In the genomic region with DNA sequence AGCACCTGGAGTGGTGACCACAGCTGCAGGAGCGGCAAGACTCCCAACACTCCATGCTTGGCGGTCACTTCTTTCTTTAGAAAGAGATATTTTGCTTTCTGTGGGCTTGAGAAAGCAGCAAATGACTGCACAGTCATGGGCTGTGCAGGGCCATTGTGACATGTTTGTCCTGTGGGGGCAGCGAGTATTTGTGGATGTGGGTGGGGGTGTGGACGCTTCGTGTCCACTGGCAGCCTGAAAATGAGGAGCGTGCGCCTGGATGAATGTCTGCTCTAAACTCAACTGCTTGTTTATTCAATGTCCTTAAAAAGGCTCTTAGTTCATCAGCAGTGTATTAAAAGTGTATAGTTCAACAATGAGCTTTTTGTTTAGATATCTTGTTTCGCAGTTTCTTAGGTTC, we compare ENCODE assay signal across 20 cellular contexts.
DNase-seq lines count a peak whose midpoint lies in the region; ATAC-seq, FAIRE-seq and TF ChIP-seq lines count a peak whose summit lies in the region.
"Had no signal": no experiment of that assay in that cellular context is flagged by ENCODE, and none has a peak within 500 bp of the region (broad histone marks: within the 10 kb centered on the region; RNA-seq: fewer than 3 reads in every experiment).

No MANE protein-coding gene starts in this region.

- H3K27ac ChIP-seq in H9 (ENCODE audit: insufficient read length, low read depth, low read length), result no peak overlapping the region
- no peak overlapping the region for H3K27ac ChIP-seq in H1 (ENCODE audit: low read depth, low read length)
- peak overlapping the region; percentile 41 for H3K27ac ChIP-seq in lower lobe of right lung
- H3K27ac ChIP-seq in thoracic aorta, result peak overlapping the region; percentile 6 to 53
- H3K27ac ChIP-seq: suprapubic skin had no signal

- H3K4me1 ChIP-seq in H9 (ENCODE audit: insufficient read depth, low read length) (peaks cover 3% of the 10 kb centered on the region; the same call in 1 of the 2 replicates), H1 (replicated peaks in 1 of 4; ENCODE audit: control insufficient read depth in 3 of 4, insufficient read depth in 4 of 4, low read length in 3 of 4) (peaks cover 4 to 11% (median 7%) of the 10 kb centered on the region in 4 experiments), lower lobe of right lung (peaks cover 28% of the 10 kb centered on the region), thoracic aorta (ENCODE audit: control insufficient read depth in 1 of 2, low read depth in 2 of 2) (peaks cover 0 to 27% of the 10 kb centered on the region in 2 donors)

- TF ChIP-seq EP300 in H1 (IDR thresholded peaks at IDR 0.05; ENCODE audit: borderline replicate concordance in 1 of 2, low read depth in 2 of 2, low read length in 2 of 2), result no peak

- H3K27ac Mint-ChIP-seq in H9, result peak overlapping the region in 2 of 3 experiments; percentile 93 to 97; a peak in 5 of 7 replicates
- H3K27ac Mint-ChIP-seq in activated CD4-positive, alpha-beta T cell treated with anti-CD3 and anti-CD28 coated beads, Interleukin-2, amount 10 ng/mL, durations not matched to agents 24 days and 14 days, result no peak overlapping the region
- H3K27ac Mint-ChIP-seq: activated CD8-positive, alpha-beta T cell treated with anti-CD3 and anti-CD28 coated beads for 36 hours; activated naive CD8-positive, alpha-beta T cell treated with anti-CD3 and anti-CD28 coated beads, Interleukin-2, amount 10 ng/mL, durations not matched to agents 7 days and 5 days had no signal

- H3K23ac ChIP-seq in H9 (ENCODE audit: insufficient read length, low read depth, low read length) (no peak overlapping the region), H1 (ENCODE audit: insufficient read length) (no peak overlapping the region)

- peak; percentile 29 to 65 for ATAC-seq in lower lobe of right lung
- no peak for ATAC-seq in thoracic aorta (ENCODE audit: insufficient number of reproducible peaks, low FRiP score, low read depth)
- ATAC-seq in omental fat pad (ENCODE audit: low FRiP score), result no peak
- ATAC-seq: activated CD8-positive, alpha-beta T cell treated with anti-CD3 and anti-CD28 coated beads for 36 hours had no signal

- H3K4me3 ChIP-seq in H1 (ENCODE audit: extremely low read depth in 1 of 4, insufficient read depth in 2 of 4, low read depth in 3 of 4, low read length in 4 of 4) (no peak overlapping the region), lower lobe of right lung (no peak overlapping the region), thoracic aorta (peak overlapping the region; percentile 57)
- H3K4me3 ChIP-seq: suprapubic skin had no signal

- no peak overlapping the region for H4K91ac ChIP-seq in H9 (ENCODE audit: insufficient read length, low read depth, low read length)
- no peak overlapping the region for H4K91ac ChIP-seq in H1 (replicated peaks; ENCODE audit: insufficient read length, low read length)

- no CpG with 5 or more reads among the region's 8 CpGs for WGBS in H9 (ENCODE audit: extremely low coverage, insufficient read length, low lambda C conversion rate)
- WGBS in H1 (ENCODE audit: extremely low coverage in 1 of 2, insufficient coverage in 1 of 2, insufficient read length in 1 of 2, insufficient replicate concordance in 2 of 2, low coverage in 1 of 2, low lambda C conversion rate in 2 of 2, missing lambda C conversion rate in 1 of 2), 2 experiments, result 80% methylated on average over 8 of the region's 8 CpGs; no CpG with 5 or more reads in 1 of the 2 experiments

- H2BK15ac ChIP-seq in H9 (ENCODE audit: low read depth, low read length), result no peak overlapping the region
- H2BK15ac ChIP-seq in H1 (ENCODE audit: low read length), result 0 out of 2 replicates have a peak overlapping the region, but pooled peaks have one; percentile 88

- no peaks in the 10 kb centered on the region for H4K20me1 ChIP-seq in H9 (ENCODE audit: control insufficient read depth, insufficient read depth, insufficient read length)
- H4K20me1 ChIP-seq in H1 (replicated peaks in 1 of 2; ENCODE audit: control insufficient read depth in 1 of 2, insufficient read depth in 2 of 2, low read length in 2 of 2), result no peaks in the 10 kb centered on the region

- TF ChIP-seq CTCF in H9 (conservative IDR thresholded peaks at IDR 0.05), result no peak
- no peak for TF ChIP-seq CTCF in H1 (IDR thresholded peaks at IDR 0.05; ENCODE audit: control extremely low read depth in 1 of 3, insufficient read depth in 1 of 3, low read depth in 1 of 3, low read length in 3 of 3)
- no peak for TF ChIP-seq CTCF in lower lobe of right lung (IDR thresholded peaks at IDR 0.05)
- no peak for TF ChIP-seq CTCF in thoracic aorta (IDR thresholded peaks at IDR 0.05)
- TF ChIP-seq CTCF in omental fat pad (IDR thresholded peaks at IDR 0.05), result no peak

- POLR2A ChIA-PET in H1 (lab: Charles Lee; ENCODE audit: partially characterized antibody), result interaction anchor here (0.9 to 6.2 kb wide), 9 partner anchors 9 to 362 kb away, joined by 3 to 43 read pairs (median 7); no protein-coding TSS in a partner anchor

- H3K9me3 ChIP-seq in H9 (ENCODE audit: control insufficient read depth, low read depth, low read length) (no peaks in the 10 kb centered on the region), H1 (ENCODE audit: insufficient read depth in 2 of 2, low read depth in 1 of 2, low read length in 1 of 2) (0 out of 4 replicates have a peak, but pooled peaks cover 0 to 3% of the 10 kb centered on the region in 2 experiments), lower lobe of right lung (no peaks in the 10 kb centered on the region), thoracic aorta (no peaks in the 10 kb centered on the region)
- H3K9me3 ChIP-seq: suprapubic skin had no signal

- TF ChIP-seq POLR2A in H1 (IDR thresholded peaks at IDR 0.05; ENCODE audit: control extremely low read depth in 1 of 2, low read depth in 2 of 2, low read length in 2 of 2), result no peak

- no peak overlapping the region for H2BK5ac ChIP-seq in H9 (ENCODE audit: insufficient read length, low read length)
- peak overlapping the region; percentile 83; the same call in 1 of the 2 replicates for H2BK5ac ChIP-seq in H1 (ENCODE audit: low read depth, low read length)

- no peak overlapping the region for H3K4me2 ChIP-seq in H9 (ENCODE audit: insufficient read depth, insufficient read length, low read length)
- H3K4me2 ChIP-seq in H1 (ENCODE audit: insufficient read depth in 1 of 2, low read depth in 2 of 2, low read length in 2 of 2), result peak overlapping the region in 1 of 2 experiments; percentile 17; a peak in 1 of 4 replicates

- TF ChIP-seq RAD21 in H1 (IDR thresholded peaks at IDR 0.05 in 1 of 2, conservative IDR thresholded peaks at IDR 0.05 in 1 of 2; ENCODE audit: low read depth in 2 of 2, low read length in 2 of 2), result no peak

- H3K56ac ChIP-seq in H9 (ENCODE audit: insufficient read length, low read depth, low read length), result no peak overlapping the region
- H3K56ac ChIP-seq in H1 (replicated peaks; ENCODE audit: insufficient read length, low read depth, low read length), result no peak overlapping the region

- H2BK20ac ChIP-seq in H9 (ENCODE audit: low read depth, low read length, poor library complexity, severe bottlenecking) (no peak overlapping the region), H1 (ENCODE audit: low read length) (peak overlapping the region; percentile 90; the same call in 1 of the 2 replicates)

- H2AFZ ChIP-seq in H9 (ENCODE audit: low read length) (no peak overlapping the region), H1 (ENCODE audit: low read length) (no peak overlapping the region)

- H2BK120ac ChIP-seq in H9 (ENCODE audit: low read depth, low read length, poor library complexity, severe bottlenecking) (no peak overlapping the region), H1 (replicated peaks; ENCODE audit: low read depth, low read length) (no peak overlapping the region)

- H3K23me2 ChIP-seq in H9 (ENCODE audit: insufficient read length, low read depth, low read length, poor library complexity, severe bottlenecking) (no peaks in the 10 kb centered on the region), H1 (ENCODE audit: low read depth, low read length) (no peaks in the 10 kb centered on the region)

- intact Hi-C loops in lower lobe of right lung (cut with DNase I) (no loop called here), posterior vena cava (cut with DNase I) (no loop called here)
- intact Hi-C loops in activated CD4-positive, alpha-beta T cell treated with anti-CD3 and anti-CD28 coated beads, Interleukin-2, amount 10 ng/mL, durations not matched to agents 24 days and 14 days (cut with micrococcal nuclease), result no loop called here

- H3K36me3 ChIP-seq in H1 (ENCODE audit: control insufficient read depth in 2 of 4, insufficient read depth in 4 of 4, low read length in 3 of 4) (no peaks in the 10 kb centered on the region), lower lobe of right lung (no peaks in the 10 kb centered on the region), thoracic aorta (no peaks in the 10 kb centered on the region)
- H3K36me3 ChIP-seq: suprapubic skin had no signal

- FAIRE-seq in H1 (lab: Jason Lieb, UNC), result no peak
- FAIRE-seq: GM12892, small intestine had no signal

- H3K79me2 ChIP-seq in H9 (ENCODE audit: insufficient read depth, low read length) (no peaks in the 10 kb centered on the region), H1 (ENCODE audit: control insufficient read depth in 1 of 2, insufficient read depth in 2 of 2, low read length in 2 of 2) (no peaks in the 10 kb centered on the region)

- CTCF ChIA-PET in H1 (lab: Charles Lee; ENCODE audit: partially characterized antibody), result interaction anchor here (1.3 to 18.1 kb wide), 4 partner anchors 15 to 281 kb away, joined by 4 to 163 read pairs (median 7); no protein-coding TSS in a partner anchor

- H3T11ph ChIP-seq in H9 (ENCODE audit: low read length), result no peak overlapping the region

- H4K5ac ChIP-seq in H9 (ENCODE audit: insufficient read length, low read depth, low read length) (no peak overlapping the region), H1 (ENCODE audit: insufficient read length, low read depth, low read length) (peak overlapping the region; percentile 26)

- DNase-seq in H9 (no peak), H1 (ENCODE audit: low read depth in 1 of 2, low spot score in 2 of 2) (no peak), lower lobe of right lung (no peak), thoracic aorta (ENCODE audit: low spot score) (no peak), posterior vena cava (ENCODE audit: low spot score) (no peak), omental fat pad (ENCODE audit: low spot score) (no peak), KG1 (lab: John Stamatoyannopoulos, UW) (no peak)
- no peak for DNase-seq in activated CD4-positive, alpha-beta T cell treated with anti-CD3 and anti-CD28 coated beads, Interleukin-2, amount 10 ng/mL, durations not matched to agents 24 days and 14 days
- DNase-seq: activated CD8-positive, alpha-beta T cell treated with anti-CD3 and anti-CD28 coated beads for 36 hours; activated naive CD8-positive, alpha-beta T cell treated with anti-CD3 and anti-CD28 coated beads, Interleukin-2, amount 10 ng/mL, durations not matched to agents 7 days and 5 days; Calu3; erythroblast; Kasumi-1; midbrain; NCI-H1105 treated with DMSO at 0.1 percent for 48 hours; NCI-H2171; occipital lobe; small intestine had no signal

- H3K79me1 ChIP-seq in H9 (ENCODE audit: insufficient read depth, low read depth, low read length, poor library complexity, severe bottlenecking) (no peaks in the 10 kb centered on the region), H1 (ENCODE audit: low read depth, low read length) (no peaks in the 10 kb centered on the region)

- H3K4ac ChIP-seq in H9 (ENCODE audit: low read depth, low read length), result no peak overlapping the region
- peak overlapping the region; percentile 46 for H3K4ac ChIP-seq in H1 (replicated peaks; ENCODE audit: insufficient read length, low read depth, low read length)

- H2BK12ac ChIP-seq in H9 (ENCODE audit: insufficient read length, low read depth, low read length), result no peak overlapping the region
- 0 out of 2 replicates have a peak overlapping the region, but pooled peaks have one; percentile 84 for H2BK12ac ChIP-seq in H1 (ENCODE audit: low read depth, low read length)

- H3K14ac ChIP-seq in H9 (ENCODE audit: insufficient read depth, low read length), result peak overlapping the region; percentile 67
- no peak overlapping the region for H3K14ac ChIP-seq in H1 (ENCODE audit: insufficient read length)

- H3K27me3 ChIP-seq in H9 (ENCODE audit: insufficient read depth, low read length) (no peaks in the 10 kb centered on the region), H1 (replicated peaks in 1 of 4; ENCODE audit: control insufficient read depth in 3 of 4, extremely low read depth in 1 of 4, insufficient read depth in 3 of 4, low read length in 3 of 4) (no peaks in the 10 kb centered on the region), lower lobe of right lung (ENCODE audit: low read depth) (no peaks in the 10 kb centered on the region), thoracic aorta (replicated peaks; ENCODE audit: insufficient read depth) (no peaks in the 10 kb centered on the region)

- peak overlapping the region in 1 of 2 experiments; percentile 10; a peak in 1 of 5 replicates for H3K4me3 Mint-ChIP-seq in H9
- H3K4me3 Mint-ChIP-seq in activated CD4-positive, alpha-beta T cell treated with anti-CD3 and anti-CD28 coated beads, Interleukin-2, amount 10 ng/mL, durations not matched to agents 24 days and 14 days, result no peak overlapping the region
- H3K4me3 Mint-ChIP-seq: activated CD8-positive, alpha-beta T cell treated with anti-CD3 and anti-CD28 coated beads for 36 hours; activated naive CD8-positive, alpha-beta T cell treated with anti-CD3 and anti-CD28 coated beads, Interleukin-2, amount 10 ng/mL, durations not matched to agents 7 days and 5 days had no signal

- H3K4me1 Mint-ChIP-seq in H9, result peaks cover 23 to 32% of the 10 kb centered on the region in 2 experiments
- H3K4me1 Mint-ChIP-seq in activated CD4-positive, alpha-beta T cell treated with anti-CD3 and anti-CD28 coated beads, Interleukin-2, amount 10 ng/mL, durations not matched to agents 24 days and 14 days, result no peaks in the 10 kb centered on the region
- H3K4me1 Mint-ChIP-seq: activated naive CD8-positive, alpha-beta T cell treated with anti-CD3 and anti-CD28 coated beads, Interleukin-2, amount 10 ng/mL, durations not matched to agents 7 days and 5 days had no signal

- no peaks in the 10 kb centered on the region; a peak in 1 of 7 replicates for H3K36me3 Mint-ChIP-seq in H9 (ENCODE audit: insufficient read depth in 1 of 3, low read depth in 3 of 3)
- H3K36me3 Mint-ChIP-seq in activated CD4-positive, alpha-beta T cell treated with anti-CD3 and anti-CD28 coated beads, Interleukin-2, amount 10 ng/mL, durations not matched to agents 24 days and 14 days (ENCODE audit: low read depth), result no peaks in the 10 kb centered on the region
- H3K36me3 Mint-ChIP-seq: activated naive CD8-positive, alpha-beta T cell treated with anti-CD3 and anti-CD28 coated beads, Interleukin-2, amount 10 ng/mL, durations not matched to agents 7 days and 5 days had no signal

- H2AK5ac ChIP-seq in H9 (ENCODE audit: insufficient read length, low read length), result no peak overlapping the region
- peak overlapping the region; percentile 84; the same call in 1 of the 2 replicates for H2AK5ac ChIP-seq in H1 (ENCODE audit: low read depth, low read length)

- no peak overlapping the region for H3K9ac ChIP-seq in H9 (ENCODE audit: extremely low read depth, insufficient read length, low read length)
- no peak overlapping the region for H3K9ac ChIP-seq in H1 (replicated peaks in 1 of 4; ENCODE audit: extremely low read depth in 1 of 4, low read depth in 3 of 4, low read length in 3 of 4)

- no peak overlapping the region for H4K8ac ChIP-seq in H9 (replicated peaks; ENCODE audit: insufficient read length, low read depth, low read length)
- no peak overlapping the region for H4K8ac ChIP-seq in H1 (ENCODE audit: extremely low read depth, insufficient read depth, low read length)

- H3K18ac ChIP-seq in H9 (ENCODE audit: insufficient read length, low read depth, low read length), result no peak overlapping the region
- peak overlapping the region; percentile 89 for H3K18ac ChIP-seq in H1 (ENCODE audit: extremely low read depth, low read length)

- H3K9me3 Mint-ChIP-seq in H9, result no peaks in the 10 kb centered on the region
- no peaks in the 10 kb centered on the region for H3K9me3 Mint-ChIP-seq in activated CD4-positive, alpha-beta T cell treated with anti-CD3 and anti-CD28 coated beads, Interleukin-2, amount 10 ng/mL, durations not matched to agents 24 days and 14 days
- H3K9me3 Mint-ChIP-seq: activated CD8-positive, alpha-beta T cell treated with anti-CD3 and anti-CD28 coated beads for 36 hours; activated naive CD8-positive, alpha-beta T cell treated with anti-CD3 and anti-CD28 coated beads, Interleukin-2, amount 10 ng/mL, durations not matched to agents 7 days and 5 days had no signal

- H3K27me3 Mint-ChIP-seq in H9 (ENCODE audit: low read depth), result no peaks in the 10 kb centered on the region; the same call in 1 of the 2 replicates
- H3K27me3 Mint-ChIP-seq in activated CD4-positive, alpha-beta T cell treated with anti-CD3 and anti-CD28 coated beads, Interleukin-2, amount 10 ng/mL, durations not matched to agents 24 days and 14 days, result peaks cover 3% of the 10 kb centered on the region

Comparison
In these comparisons a context has a peak if more than half of its experiments do, and no peak if none do; other contexts are left out.
1. H3K27ac ChIP-seq: peak in lower lobe of right lung (single experiment) and thoracic aorta (2 of 2); none in H9 (single experiment) and H1 (single experiment).
2. ATAC-seq: peak in lower lobe of right lung (2 of 2); none in thoracic aorta (single experiment) and omental fat pad (single experiment).